In genomic region chr1:28232558-28233263, GRCh38 we compare ENCODE assay signal across 8 cellular contexts. TPM values are rescaled to one million over a fixed set of nuclear protein-coding genes. Genes with fewer than 3 reads are reported as not detected.
A peak's percentile ranks its signal among the peaks of the same experiment; 100 is the strongest.
DNase-seq lines count a peak whose midpoint lies in the region; ATAC-seq and TF ChIP-seq lines count a peak whose summit lies in the region.

Gene DNAJC8 (minus strand): TSS chr1:28233029. CDS start chr1:28232998, 31 bp downstream.

- intact Hi-C loops in T-helper 2 cell treated with Interferon-gamma antibody and Interleukin-4, amounts not matched to agents 100 ng/mL and 5 ng/mL, for 36 hours (cut with micrococcal nuclease) = no loop called here
- intact Hi-C loops in left ventricle myocardium superior (cut with micrococcal nuclease) (no loop called here), prostate gland (cut with DNase I) (no loop called here)

- ATAC-seq in HG02852 (IDR thresholded peaks at IDR 0.05; ENCODE audit: unreplicated experiment) (peak; percentile 54), left ventricle myocardium superior (peak; percentile 65)

- peaks cover 3% of the 10 kb centered on the region; the same call in 1 of the 2 replicates for H3K36me3 ChIP-seq in GM06990 (ENCODE audit: control insufficient read depth, insufficient read depth, low read length)
- peaks cover 0 to under 1% of the 10 kb centered on the region in 2 donors for H3K36me3 ChIP-seq in prostate gland

- peak within 1 kb of the TSS; percentile 99 for H3K4me3 ChIP-seq in GM06990 (replicated peaks; ENCODE audit: low read depth, low read length)
- H3K4me3 ChIP-seq in prostate gland = peak within 1 kb of the TSS; percentile 79 to 88

- DNase-seq in GM06990 (ENCODE audit: extremely low read depth, insufficient read length) = peak; percentile 87
- DNase-seq in NCI-H1930 (lab: John Stamatoyannopoulos, UW) = peak; percentile 84 to 85
- peak; percentile 96 for DNase-seq in left ventricle myocardium superior
- DNase-seq in prostate gland (ENCODE audit: low spot score) = peak; percentile 97
- peak; percentile 96 for DNase-seq in ureter (ENCODE audit: low spot score)

- TF ChIP-seq CTCF in GM06990 (IDR thresholded peaks at IDR 0.05; ENCODE audit: insufficient read depth, low read length, poor library complexity, severe bottlenecking) (no peak), prostate gland (IDR thresholded peaks at IDR 0.05) (peak in 1 of 4 experiments; percentile 31)

- H3K4me1 ChIP-seq in prostate gland (replicated peaks) = peaks cover 5% of the 10 kb centered on the region

- WGBS in prostate gland = under 1% methylated on average over 37 of the region's 40 CpGs

- H3K27ac ChIP-seq in angular gyrus (ENCODE audit: low read depth, low read length) (peak within 1 kb of the TSS; percentile 78), prostate gland (peak within 1 kb of the TSS; percentile 69 to 74)

- peak; percentile 70 for TF ChIP-seq POLR2A in prostate gland (IDR thresholded peaks at IDR 0.05)

- no peaks in the 10 kb centered on the region for H3K9me3 ChIP-seq in prostate gland

- H3K27me3 ChIP-seq in GM06990 (replicated peaks; ENCODE audit: control insufficient read depth, insufficient read depth, low read length) (no peaks in the 10 kb centered on the region), prostate gland (replicated peaks; ENCODE audit: insufficient read depth) (no peaks in the 10 kb centered on the region)

RNA-seq across cellular contexts. Expression of gene DNAJC8, which starts in this region (rescaled TPM):
- 103 and 105 TPM in 2 replicates for total RNA-seq in T-helper 2 cell treated with Interferon-gamma antibody and Interleukin-4, amounts not matched to agents 100 ng/mL and 5 ng/mL, for 36 hours
- total RNA-seq in left ventricle myocardium superior = 62.3 TPM
- 10 to 100 TPM; 43.7 to 60.3 TPM for total RNA-seq in prostate gland
- 67.4 TPM for total RNA-seq in ureter

Comparison
In these comparisons a context has a peak if more than half of its experiments do, and no peak if none do; other contexts are left out.
1. Peak in every context shown above with its lines: DNase-seq, ATAC-seq, H3K4me3 ChIP-seq and H3K27ac ChIP-seq.